37 cellular contexts compared by ENCODE assay signal in the genomic region with DNA sequence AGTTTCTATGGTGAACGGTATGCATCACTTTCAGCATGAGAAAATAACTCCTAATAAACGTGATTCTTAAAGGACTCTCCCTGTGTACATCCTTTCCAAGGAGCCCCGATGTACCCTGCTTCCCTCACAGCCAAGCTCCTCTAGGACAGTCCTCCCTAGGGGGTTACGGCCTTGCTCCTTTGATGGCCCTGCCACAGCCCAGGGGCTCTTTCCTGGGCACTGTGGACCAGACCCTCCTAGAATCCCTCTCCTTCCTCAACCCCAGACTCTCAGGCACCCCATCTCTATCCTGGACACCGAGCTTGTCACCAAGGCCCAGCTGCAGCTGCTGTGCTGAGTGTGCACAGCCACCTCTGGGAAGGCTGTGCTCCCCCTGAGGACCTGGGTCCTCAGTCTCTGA. TPM values are rescaled to one million over a fixed set of nuclear protein-coding genes. Genes with fewer than 3 reads are reported as not detected.
"Had no signal": no experiment of that assay in that cellular context is flagged by ENCODE, and none has a peak within 500 bp of the region (broad histone marks: within the 10 kb centered on the region; RNA-seq: fewer than 3 reads in every experiment).

No MANE protein-coding gene starts in this region.

- H3K36me3 Mint-ChIP-seq: mesothelial cell of epicardium had no signal

- H3K9me3 Mint-ChIP-seq: mesothelial cell of epicardium; naive B cell; natural killer cell treated with Interleukin-12 subunit alpha and Interleukin-12 subunit beta and Interleukin-15 and Interleukin-18, amount 100 ng/mL, for 72 hours; stimulated activated effector memory CD8-positive, alpha-beta T cell treated with anti-CD3 and anti-CD28 coated beads, Interleukin-12 subunit alpha, Interleukin-12 subunit beta, amount 100 ng/mL, for 72 hours had no signal

- H3K4me3 ChIP-seq: dorsolateral prefrontal cortex, esophagus muscularis mucosa, heart right ventricle, left lung, mucosa of descending colon, right atrium auricular region, stomach, thyroid gland, vagina had no signal

- H3K27me3 Mint-ChIP-seq: progenitor cell of endocrine pancreas had no signal

- H3K4me3 Mint-ChIP-seq: mesothelial cell of epicardium; natural killer cell treated with Interleukin-12 subunit alpha and Interleukin-12 subunit beta and Interleukin-15 and Interleukin-18, amount 100 ng/mL, for 72 hours; stimulated activated effector memory CD8-positive, alpha-beta T cell treated with anti-CD3 and anti-CD28 coated beads, Interleukin-12 subunit alpha, Interleukin-12 subunit beta, amount 100 ng/mL, for 72 hours had no signal

- H3K27ac Mint-ChIP-seq: mesothelial cell of epicardium; natural killer cell treated with Interleukin-12 subunit alpha and Interleukin-12 subunit beta and Interleukin-15 and Interleukin-18, amount 100 ng/mL, for 72 hours; progenitor cell of endocrine pancreas; stimulated activated effector memory CD8-positive, alpha-beta T cell treated with anti-CD3 and anti-CD28 coated beads, Interleukin-12 subunit alpha, Interleukin-12 subunit beta, amount 100 ng/mL, for 72 hours had no signal

- H2AFZ ChIP-seq: parathyroid adenoma had no signal

- H3K27me3 ChIP-seq: dorsolateral prefrontal cortex, foreskin keratinocyte, right atrium auricular region, thyroid gland, vagina had no signal

- FAIRE-seq: endothelial cell of umbilical vein, islet of Langerhans had no signal

- H3K36me3 ChIP-seq: esophagus muscularis mucosa, heart right ventricle, left lung, neutrophil, right atrium auricular region, stomach, thyroid gland, vagina had no signal

- H3K9ac ChIP-seq: parathyroid adenoma had no signal

- H3K79me2 ChIP-seq: parathyroid adenoma had no signal

- DNase-seq: cortex of kidney; effector CD8-positive, alpha-beta T cell; foreskin keratinocyte; glutamatergic neuron; heart right ventricle; hippocampal formation; left cardiac atrium; left lung; mesenchymal stem cell; mucosa of descending colon; naive B cell; stimulated activated CD4-positive, alpha-beta T cell treated with anti-CD3 and anti-CD28 coated beads, Interleukin-2, amount 100 ng/mL, for 24 hours; stimulated activated CD4-positive, alpha-beta T cell treated with anti-CD3 and anti-CD28 coated beads, Interleukin-4, amount 100 ng/mL, for 24 hours; stimulated activated naive CD4-positive, alpha-beta T cell treated with Interleukin-2 at 50 U/mL for 16 hours; stomach; thyroid gland; trophoblast cell had no signal

- H3K27ac ChIP-seq: dorsolateral prefrontal cortex, esophagus muscularis mucosa, foreskin keratinocyte, heart right ventricle, left lung, neutrophil, parathyroid adenoma, right atrium auricular region, stomach, thyroid gland, vagina had no signal

- ATAC-seq: foreskin keratinocyte; heart right ventricle; left cardiac atrium; left lung; mucosa of descending colon; natural killer cell treated with Interleukin-12 subunit alpha and Interleukin-12 subunit beta and Interleukin-15 and Interleukin-18, amount 100 ng/mL, for 72 hours; sciatic nerve; stimulated activated effector memory CD8-positive, alpha-beta T cell treated with anti-CD3 and anti-CD28 coated beads, Interleukin-12 subunit alpha, Interleukin-12 subunit beta, amount 100 ng/mL, for 72 hours had no signal

- H3K9me3 ChIP-seq: esophagus muscularis mucosa, heart right ventricle, left lung, mucosa of descending colon, neutrophil, right atrium auricular region, stomach, thyroid gland, vagina had no signal

RNA-seq across cellular contexts. Expression of gene PNPLA3, which starts 27.8 kb away (rescaled TPM):
- total RNA-seq: vagina had no signal

RNA-seq across cellular contexts. Expression of gene PNPLA5, which starts 59.6 kb away (rescaled TPM):
- total RNA-seq: endothelial cell of umbilical vein; epithelial cell of proximal tubule; esophagus muscularis mucosa; heart right ventricle; kidney epithelial cell; left cardiac atrium; left lung; lung microvascular endothelial cell; mesothelial cell of epicardium; mucosa of descending colon; natural killer cell treated with Interleukin-12 subunit alpha and Interleukin-12 subunit beta and Interleukin-15 and Interleukin-18, amount 100 ng/mL, for 72 hours; omental fat pad; progenitor cell of endocrine pancreas; right atrium auricular region; sciatic nerve; stomach; subcutaneous adipose tissue; thyroid gland; ureter; vagina had no signal
- polyA plus RNA-seq: endothelial cell of umbilical vein, fibroblast of lung, heart right ventricle, stomach had no signal
